ENCODE assay signal across 8 cellular contexts in the genomic region with DNA sequence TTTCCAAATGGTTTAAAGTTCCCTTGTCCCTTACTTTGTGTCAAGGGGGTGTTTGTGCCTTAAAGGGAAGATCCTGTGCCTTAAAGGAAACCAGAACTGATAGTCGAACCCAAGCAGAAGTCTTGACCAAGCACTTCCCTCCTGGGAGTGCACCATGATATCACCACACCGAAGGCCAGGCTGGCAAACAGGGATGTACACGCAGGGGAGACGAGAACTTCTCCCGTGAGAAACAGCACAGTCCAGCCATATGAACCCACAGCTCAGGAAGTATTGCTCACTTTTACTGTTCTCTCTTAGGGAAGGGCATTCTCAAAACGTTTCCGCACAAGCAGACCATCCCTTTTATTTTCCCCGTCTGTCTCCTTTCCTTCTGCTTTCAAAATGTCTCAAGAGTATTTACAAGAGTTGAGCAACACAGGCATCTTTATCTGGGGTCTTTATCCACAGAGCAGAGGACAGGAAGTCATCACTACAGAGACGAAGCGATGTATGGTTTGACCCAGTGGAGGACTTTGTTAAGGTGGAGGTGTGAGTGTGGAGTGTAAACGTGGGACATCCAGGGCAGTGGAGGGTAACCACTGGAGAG.
DNase-seq lines count a peak whose midpoint lies in the region; ATAC-seq, FAIRE-seq and TF ChIP-seq lines count a peak whose summit lies in the region.

No MANE protein-coding gene starts in this region.

- POLR2A ChIA-PET in HEK293T (lab: Yijun Ruan, JAX): interaction anchor here (1.1 kb wide), 1 partner anchor 13 kb away, joined by 4 read pairs; the partner anchor contains the start of gene SERPINB1

- peak; percentile 58 for FAIRE-seq in GM18507 (lab: Jason Lieb, UNC)

- DNase-seq in GM18507 (ENCODE audit: extremely low spot score, insufficient read length, low read depth) (no peak), SIG-M5 treated with dmso at 0.1 percent for 504 hours (lab: John Stamatoyannopoulos, UW; ENCODE audit: unreplicated experiment) (peak; percentile 95), epithelial cell of prostate (ENCODE audit: low read depth, low spot score) (no peak), pons (ENCODE audit: low spot score) (peak; percentile 83), HEK293T (ENCODE audit: extremely low spot score) (no peak), NCI-H526 treated with DMSO at 0.1 percent for 48 hours (lab: John Stamatoyannopoulos, UW) (no peak)
- DNase-seq in NK-92 treated with Interleukin-12 subunit alpha and Interleukin-12 subunit beta, amount 100 ng/mL, for 24 hours (lab: John Stamatoyannopoulos, UW): no peak

- no peak for ATAC-seq in GM19463 (IDR thresholded peaks at IDR 0.05; ENCODE audit: unreplicated experiment)

- CTCF ChIA-PET in HEK293T (lab: Yijun Ruan, JAX): interaction anchor here (1.0 to 1.6 kb wide), 3 partner anchors 11 to 71 kb away, joined by 3 to 5 read pairs (median 4); no protein-coding TSS in a partner anchor

- H3K27ac ChIP-seq in epithelial cell of prostate: peak overlapping the region; percentile 76

TF ChIP-seq in HEK293T, 16 proteins besides CTCF, POLR2A, EP300 and RAD21:
- TF ChIP-seq ELF4 (IDR thresholded peaks at IDR 0.05): no peak
- TF ChIP-seq BHLHE40 (IDR thresholded peaks at IDR 0.05; ENCODE audit: borderline replicate concordance): no peak
- no peak for TF ChIP-seq FOXM1 (IDR thresholded peaks at IDR 0.05; ENCODE audit: borderline replicate concordance)
- TF ChIP-seq CTBP1 (IDR thresholded peaks at IDR 0.05; ENCODE audit: borderline replicate concordance): no peak
- TF ChIP-seq FOXK2 (IDR thresholded peaks at IDR 0.05): no peak
- TF ChIP-seq, protein P1, sequence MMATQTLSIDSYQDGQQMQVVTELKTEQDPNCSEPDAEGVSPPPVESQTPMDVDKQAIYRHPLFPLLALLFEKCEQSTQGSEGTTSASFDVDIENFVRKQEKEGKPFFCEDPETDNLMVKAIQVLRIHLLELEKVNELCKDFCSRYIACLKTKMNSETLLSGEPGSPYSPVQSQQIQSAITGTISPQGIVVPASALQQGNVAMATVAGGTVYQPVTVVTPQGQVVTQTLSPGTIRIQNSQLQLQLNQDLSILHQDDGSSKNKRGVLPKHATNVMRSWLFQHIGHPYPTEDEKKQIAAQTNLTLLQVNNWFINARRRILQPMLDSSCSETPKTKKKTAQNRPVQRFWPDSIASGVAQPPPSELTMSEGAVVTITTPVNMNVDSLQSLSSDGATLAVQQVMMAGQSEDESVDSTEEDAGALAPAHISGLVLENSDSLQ (IDR thresholded peaks at IDR 0.05): no peak
- TF ChIP-seq TARDBP (IDR thresholded peaks at IDR 0.05): no peak
- no peak for TF ChIP-seq L3MBTL2 (conservative IDR thresholded peaks at IDR 0.05)
- TF ChIP-seq FOXA1 (IDR thresholded peaks at IDR 0.05): no peak
- no peak for TF ChIP-seq ZNF384 (IDR thresholded peaks at IDR 0.05)
- no peak for TF ChIP-seq SP1 (IDR thresholded peaks at IDR 0.05)
- no peak for TF ChIP-seq HDGF (IDR thresholded peaks at IDR 0.05; ENCODE audit: borderline replicate concordance)
- TF ChIP-seq ARNT (IDR thresholded peaks at IDR 0.05): no peak
- no peak for TF ChIP-seq NFRKB (IDR thresholded peaks at IDR 0.05)
- no peak for TF ChIP-seq LEF1 (IDR thresholded peaks at IDR 0.05; ENCODE audit: borderline replicate concordance)
- no peak for TF ChIP-seq SUZ12 (IDR thresholded peaks at IDR 0.05)

Comparison
In these comparisons a context has a peak if more than half of its experiments do, and no peak if none do; other contexts are left out.
1. DNase-seq: peak in SIG-M5 treated with dmso at 0.1 percent for 504 hours (single experiment) and pons (single experiment); none in GM18507 (single experiment), epithelial cell of prostate (single experiment), NK-92 treated with Interleukin-12 subunit alpha and Interleukin-12 subunit beta, amount 100 ng/mL, for 24 hours (single experiment), HEK293T (single experiment) and NCI-H526 treated with DMSO at 0.1 percent for 48 hours (single experiment).